Comparison of ENCODE assay signal across 1 cellular context in genomic region chr19:33064778-33065550, GRCh38.
TF ChIP-seq lines count a peak whose summit lies in the region.

TSS of gene RHPN2 (minus strand) at chr19:33064888. CDS start at chr19:33064852, 36 bp downstream.

TF ChIP-seq in HepG2, 621 proteins besides CTCF, POLR2A, EP300 and RAD21 (continued from another document and continues in another):
- no peak for TF ChIP-seq ZNF280D (CRISPR knock-in tag; IDR thresholded peaks at IDR 0.05)
- TF ChIP-seq ZNF274 (CRISPR knock-in tag; IDR thresholded peaks at IDR 0.05), result no peak
- TF ChIP-seq ZNF777 (CRISPR knock-in tag; IDR thresholded peaks at IDR 0.05), result peak; percentile 96
- peak; percentile 27 for TF ChIP-seq TEAD3 (CRISPR knock-in tag; optimal IDR thresholded peaks at IDR 0.05; ENCODE audit: borderline replicate concordance)
- no peak for TF ChIP-seq ZNF326 (CRISPR knock-in tag; IDR thresholded peaks at IDR 0.05; ENCODE audit: borderline replicate concordance)
- TF ChIP-seq ZNF10 (CRISPR knock-in tag; IDR thresholded peaks at IDR 0.05; ENCODE audit: borderline replicate concordance, low read depth), result no peak
- TF ChIP-seq PTBP1 (IDR thresholded peaks at IDR 0.05; ENCODE audit: low read depth, low read length, poor library complexity, severe bottlenecking), result no peak
- no peak for TF ChIP-seq ZSCAN12 (CRISPR knock-in tag; IDR thresholded peaks at IDR 0.05)
- TF ChIP-seq ZNF18 (CRISPR knock-in tag; IDR thresholded peaks at IDR 0.05; ENCODE audit: insufficient replicate concordance), result no peak
- no peak for TF ChIP-seq NFE2L1 (CRISPR knock-in tag; IDR thresholded peaks at IDR 0.05; ENCODE audit: borderline replicate concordance)
- no peak for TF ChIP-seq SRSF9 (IDR thresholded peaks at IDR 0.05; ENCODE audit: borderline replicate concordance, insufficient read depth, low read depth, low read length, poor library complexity, severe bottlenecking)
- no peak for TF ChIP-seq STAG1 (CRISPR knock-in tag; IDR thresholded peaks at IDR 0.05)
- TF ChIP-seq PRMT3 (CRISPR knock-in tag; IDR thresholded peaks at IDR 0.05; ENCODE audit: borderline replicate concordance, low read depth), result no peak
- TF ChIP-seq NR2F2 (IDR thresholded peaks at IDR 0.05; ENCODE audit: borderline replicate concordance, low read depth), result no peak
- no peak for TF ChIP-seq U2AF2 (IDR thresholded peaks at IDR 0.05; ENCODE audit: low read depth, low read length)
- no peak for TF ChIP-seq IKZF4 (CRISPR knock-in tag; IDR thresholded peaks at IDR 0.05; ENCODE audit: borderline replicate concordance, low read depth, not compliant biosample characterization)
- peak; percentile 62; the same call in 1 of the 2 replicates for TF ChIP-seq ZMYM2 (CRISPR knock-in tag; IDR thresholded peaks at IDR 0.05)
- TF ChIP-seq SNAPC5 (CRISPR knock-in tag; IDR thresholded peaks at IDR 0.05; ENCODE audit: borderline replicate concordance), result no peak
- TF ChIP-seq PBX2 (CRISPR knock-in tag; IDR thresholded peaks at IDR 0.05), result no peak
- no peak for TF ChIP-seq GTF3A (CRISPR knock-in tag; conservative IDR thresholded peaks at IDR 0.05)
- no peak; the same call in 1 of the 2 replicates for TF ChIP-seq MAZ (IDR thresholded peaks at IDR 0.05; ENCODE audit: borderline replicate concordance, low read depth, low read length)
- TF ChIP-seq MAZ (CRISPR knock-in tag; IDR thresholded peaks at IDR 0.05; ENCODE audit: low read depth), result 0 out of 2 replicates have a peak, but pooled peaks have one; percentile 24
- no peak for TF ChIP-seq EED (CRISPR knock-in tag; IDR thresholded peaks at IDR 0.05)
- no peak for TF ChIP-seq SP2 (CRISPR knock-in tag; IDR thresholded peaks at IDR 0.05)
- no peak for TF ChIP-seq HOXD1 (CRISPR knock-in tag; IDR thresholded peaks at IDR 0.05)
- TF ChIP-seq ZBTB40 (IDR thresholded peaks at IDR 0.05), result no peak
- TF ChIP-seq ZBTB40 (CRISPR knock-in tag; IDR thresholded peaks at IDR 0.05), result no peak
- TF ChIP-seq TCF7L2 (IDR thresholded peaks at IDR 0.05; ENCODE audit: low read depth, low read length), result no peak
- no peak for TF ChIP-seq ZNF143 (CRISPR knock-in tag; IDR thresholded peaks at IDR 0.05)
- TF ChIP-seq HOXA5 (CRISPR knock-in tag; IDR thresholded peaks at IDR 0.05), result no peak; the same call in 1 of the 2 replicates
- TF ChIP-seq ZNF264 (CRISPR knock-in tag; IDR thresholded peaks at IDR 0.05), result no peak
- TF ChIP-seq KDM5B (CRISPR knock-in tag; IDR thresholded peaks at IDR 0.05; ENCODE audit: borderline replicate concordance), result peak; percentile 61; the same call in 1 of the 2 replicates
- no peak for TF ChIP-seq DMTF1 (CRISPR knock-in tag; IDR thresholded peaks at IDR 0.05)
- no peak for TF ChIP-seq SOX13 (IDR thresholded peaks at IDR 0.05)
- no peak for TF ChIP-seq SOX13 (CRISPR knock-in tag; conservative IDR thresholded peaks at IDR 0.05 in 1 of 2, IDR thresholded peaks at IDR 0.05 in 1 of 2)
- no peak for TF ChIP-seq BRCA1 (CRISPR knock-in tag; IDR thresholded peaks at IDR 0.05)
- peak; percentile 42; the same call in 1 of the 2 replicates for TF ChIP-seq ZNF792 (CRISPR knock-in tag; IDR thresholded peaks at IDR 0.05)
- TF ChIP-seq CBX1 (IDR thresholded peaks at IDR 0.05; ENCODE audit: low read depth), result no peak
- no peak for TF ChIP-seq CBX5 (CRISPR knock-in tag; IDR thresholded peaks at IDR 0.05; ENCODE audit: borderline replicate concordance)
- TF ChIP-seq SAFB2 (CRISPR knock-in tag; IDR thresholded peaks at IDR 0.05; ENCODE audit: borderline replicate concordance, low read depth), result no peak
- TF ChIP-seq HOXA3 (CRISPR knock-in tag; IDR thresholded peaks at IDR 0.05), result peak; percentile 44
- TF ChIP-seq ZSCAN21 (CRISPR knock-in tag; IDR thresholded peaks at IDR 0.05; ENCODE audit: borderline replicate concordance), result peak; percentile 74; the same call in 1 of the 2 replicates
- peak; percentile 32 for TF ChIP-seq SKI (IDR thresholded peaks at IDR 0.05; ENCODE audit: partially characterized antibody)
- peak; percentile 61 for TF ChIP-seq CHD2 (IDR thresholded peaks at IDR 0.05; ENCODE audit: low read depth, low read length)
- 0 out of 2 replicates have a peak, but pooled peaks have one; percentile 14 for TF ChIP-seq MLX (CRISPR knock-in tag; IDR thresholded peaks at IDR 0.05)
- no peak for TF ChIP-seq CHCHD3 (CRISPR knock-in tag; IDR thresholded peaks at IDR 0.05)
- no peak for TF ChIP-seq KLF13 (CRISPR knock-in tag; IDR thresholded peaks at IDR 0.05)
- TF ChIP-seq SRSF4 (IDR thresholded peaks at IDR 0.05; ENCODE audit: low read depth, low read length, poor library complexity, severe bottlenecking), result no peak
- no peak for TF ChIP-seq E2F2 (CRISPR knock-in tag; IDR thresholded peaks at IDR 0.05; ENCODE audit: borderline replicate concordance)
